Comparison of ENCODE assay signal across 16 cellular contexts in the genomic region with DNA sequence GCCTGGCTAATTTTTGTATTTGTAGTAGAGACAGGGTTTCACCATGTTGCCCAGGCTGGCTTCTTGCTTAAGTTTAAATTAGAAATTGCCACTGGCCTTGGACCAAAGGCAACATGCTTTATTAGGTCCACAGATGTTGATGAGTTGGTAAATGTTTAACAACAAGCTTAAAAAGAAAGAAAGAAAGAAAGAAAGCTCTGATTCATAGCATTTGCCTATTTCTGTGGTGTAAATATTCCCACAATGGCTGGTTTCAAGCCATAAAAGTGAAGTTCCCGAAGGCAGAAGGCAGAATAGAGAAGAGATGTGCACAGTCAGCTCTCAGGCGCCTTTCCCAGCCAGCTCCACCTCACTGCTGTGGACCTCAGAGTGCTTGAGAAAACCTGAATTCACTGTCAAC. TPM values are rescaled to one million over a fixed set of nuclear protein-coding genes. Genes with fewer than 3 reads are reported as not detected.
A peak's percentile ranks its signal among the peaks of the same experiment; 100 is the strongest.
DNase-seq lines count a peak whose midpoint lies in the region; ATAC-seq, FAIRE-seq and TF ChIP-seq lines count a peak whose summit lies in the region.
"Had no signal": no experiment of that assay in that cellular context is flagged by ENCODE, and none has a peak within 500 bp of the region (broad histone marks: within the 10 kb centered on the region; RNA-seq: fewer than 3 reads in every experiment).

No MANE protein-coding gene starts in this region.

- no peaks in the 10 kb centered on the region for H4K20me1 ChIP-seq in BLaER1 treated with 17β-estradiol and CSF1 and Interleukin-3, amounts not matched to agents 10 nM and 100 nM
- H4K20me1 ChIP-seq in PC-9 (ENCODE audit: insufficient read depth) (no peaks in the 10 kb centered on the region), HepG2 (ENCODE audit: insufficient read depth, low read length) (no peaks in the 10 kb centered on the region)

- no peaks in the 10 kb centered on the region for H3K9me2 ChIP-seq in PC-9 (ENCODE audit: insufficient read depth)

- peak overlapping the region; percentile 29 to 97 (median 88); a peak in 21 of 22 replicates for H3K27ac ChIP-seq in BLaER1 treated with 17β-estradiol and CSF1 and Interleukin-3, amounts not matched to agents 10 nM and 100 nM
- H3K27ac ChIP-seq in PC-9 (0 out of 2 replicates have a peak overlapping the region, but pooled peaks have one; percentile 37), HepG2 (ENCODE audit: extremely low read length, insufficient read depth, low read length) (no peak overlapping the region)

- in situ Hi-C loops in HepG2 (cut with HindIII; ENCODE audit: extremely low pct_ligation_motif_present, low pct_unique_long_range_greater_than_20kb), result no loop called here

- peak overlapping the region in 8 of 11 experiments; percentile 10 to 89 (median 76); a peak in 14 of 22 replicates for H3K4me2 ChIP-seq in BLaER1 treated with 17β-estradiol and CSF1 and Interleukin-3, amounts not matched to agents 10 nM and 100 nM
- H3K4me2 ChIP-seq in PC-9, result peak overlapping the region; percentile 57; the same call in 1 of the 2 replicates
- H3K4me2 ChIP-seq in HepG2 (ENCODE audit: low read depth, low read length), result 0 out of 2 replicates have a peak overlapping the region, but pooled peaks have one; percentile 3
- H3K4me2 ChIP-seq: A549 had no signal

- intact Hi-C loops in PC-9 (cut with micrococcal nuclease; ENCODE audit: unreplicated experiment), result no loop called here
- intact Hi-C loops in HepG2 (cut with micrococcal nuclease; ENCODE audit: unreplicated experiment), result no loop called here

- 7% methylated on average over 2 of the region's 2 CpGs for WGBS in HepG2 (ENCODE audit: low lambda C conversion rate)

- no peak for TF ChIP-seq EP300 in HepG2 (IDR thresholded peaks at IDR 0.05; ENCODE audit: low read depth in 2 of 2, low read length in 2 of 2)
- TF ChIP-seq EP300 in HepG2 (CRISPR knock-in tag; IDR thresholded peaks at IDR 0.05; ENCODE audit: borderline replicate concordance), result no peak

- ATAC-seq in HepG2 (no peak; the same call in 2 of the 3 replicates), GM18502 (IDR thresholded peaks at IDR 0.05; ENCODE audit: poor library complexity, unreplicated experiment) (no peak)

- no peak overlapping the region for H2AFZ ChIP-seq in PC-9
- H2AFZ ChIP-seq in HepG2 (ENCODE audit: low read length), result no peak overlapping the region

- peaks cover 0 to 94% (median 43%) of the 10 kb centered on the region in 10 experiments; a peak in 14 of 20 replicates for H3K4me1 ChIP-seq in BLaER1 treated with 17β-estradiol and CSF1 and Interleukin-3, amounts not matched to agents 10 nM and 100 nM
- peaks cover 26% of the 10 kb centered on the region for H3K4me1 ChIP-seq in PC-9 (replicated peaks; ENCODE audit: insufficient read depth)
- H3K4me1 ChIP-seq in HepG2 (ENCODE audit: insufficient read depth, low read length), result peaks cover 12% of the 10 kb centered on the region; the same call in 1 of the 2 replicates
- H3K4me1 ChIP-seq: A549 had no signal

- POLR2A ChIA-PET in PC-9 (lab: Charles Lee; ENCODE audit: unreplicated experiment) (no interaction called here), HepG2 (lab: Yijun Ruan, JAX) (no interaction called here)

- H3K27me3 ChIP-seq in BLaER1 treated with 17β-estradiol and CSF1 and Interleukin-3, amounts not matched to agents 10 nM and 100 nM, result no peaks in the 10 kb centered on the region
- no peaks in the 10 kb centered on the region for H3K27me3 ChIP-seq in PC-9 (ENCODE audit: insufficient read depth, low read depth)
- no peaks in the 10 kb centered on the region; a peak in 2 of 5 replicates for H3K27me3 ChIP-seq in HepG2 (ENCODE audit: control insufficient read depth in 1 of 2, insufficient read depth in 2 of 2, low read length in 2 of 2)

- CTCF ChIA-PET in PC-9 (lab: Charles Lee) (no interaction called here), HepG2 (lab: Yijun Ruan, JAX; ENCODE audit: low intra/inter-chr PET ratio, low total read pairs) (no interaction called here)

- TF ChIP-seq POLR2A in HepG2 (IDR thresholded peaks at IDR 0.05; ENCODE audit: insufficient read depth in 1 of 2, low read depth in 2 of 2, low read length in 2 of 2), result no peak

- BruUV-seq in PC-9 (replicated peaks; lab: Mats Ljungman, UMichigan) (no TSS peak), HepG2 (replicated peaks; lab: Mats Ljungman, UMichigan) (no TSS peak)

- TF ChIP-seq RAD21 in HepG2 (CRISPR knock-in tag; IDR thresholded peaks at IDR 0.05), result no peak

- H3F3A ChIP-seq in PC-9 (ENCODE audit: insufficient read depth, low read depth), result no peaks in the 10 kb centered on the region; the same call in 1 of the 2 replicates

- no peak for FAIRE-seq in HepG2 (lab: Jason Lieb, UNC)
- FAIRE-seq: A549, GM18507 had no signal

- H3K9ac ChIP-seq in BLaER1 treated with 17β-estradiol and CSF1 and Interleukin-3, amounts not matched to agents 10 nM and 100 nM, result peak overlapping the region in 8 of 11 experiments; percentile 52 to 85 (median 77); a peak in 14 of 22 replicates
- no peak overlapping the region for H3K9ac ChIP-seq in HepG2 (ENCODE audit: insufficient read depth, low read depth, low read length)

- H3K9me3 ChIP-seq in BLaER1 treated with 17β-estradiol and CSF1 and Interleukin-3, amounts not matched to agents 10 nM and 100 nM (replicated peaks in 1 of 11), result peaks cover 5 to 43% (median 18%) of the 10 kb centered on the region in 11 experiments
- no peaks in the 10 kb centered on the region for H3K9me3 ChIP-seq in PC-9 (ENCODE audit: insufficient read depth, low read depth)
- no peaks in the 10 kb centered on the region for H3K9me3 ChIP-seq in HepG2 (ENCODE audit: low read length)
- H3K9me3 ChIP-seq: A549 had no signal

- H3K36me3 ChIP-seq in BLaER1 treated with 17β-estradiol and CSF1 and Interleukin-3, amounts not matched to agents 10 nM and 100 nM, result peaks cover 0 to 30% (median 0%) of the 10 kb centered on the region in 11 experiments; a peak in 6 of 22 replicates
- H3K36me3 ChIP-seq in PC-9 (ENCODE audit: low read depth), result no peaks in the 10 kb centered on the region
- H3K36me3 ChIP-seq in HepG2 (replicated peaks in 1 of 2; ENCODE audit: control insufficient read depth in 1 of 2, insufficient read depth in 2 of 2, low read length in 2 of 2), result no peaks in the 10 kb centered on the region

- TF ChIP-seq CTCF in AG09309 (IDR thresholded peaks at IDR 0.05; ENCODE audit: control insufficient read depth, insufficient read depth, low read depth, low read length, missing control alignments) (no peak), PC-9 (conservative IDR thresholded peaks at IDR 0.05) (no peak), HepG2 (CRISPR knock-in tag; IDR thresholded peaks at IDR 0.05) (no peak)

- DNase-seq in AG09309 (ENCODE audit: low read depth) (peak; percentile 1), PC-9 (no peak), HepG2 (ENCODE audit: low spot score) (no peak), UCSD-AML1 (lab: John Stamatoyannopoulos, UW; ENCODE audit: unreplicated experiment) (no peak)
- no peak for DNase-seq in stimulated activated CD4-positive, alpha-beta T cell treated with anti-CD3 and anti-CD28 coated beads, Interleukin-1b, Interleukin-23, amount 100 ng/mL, for 48 hours
- DNase-seq: Calu3; CD4-positive, alpha-beta T cell; DMS 273 treated with DMSO at 0.1 percent for 48 hours; GOT3; H9 had no signal

- H3K79me2 ChIP-seq in PC-9 (ENCODE audit: low read depth) (no peaks in the 10 kb centered on the region), HepG2 (ENCODE audit: insufficient read depth, low read length) (no peaks in the 10 kb centered on the region)

- H3K4me3 ChIP-seq in AG09309 (ENCODE audit: control insufficient read depth, low read depth, low read length) (no peak overlapping the region), PC-9 (no peak overlapping the region), HepG2 (replicated peaks in 1 of 3; ENCODE audit: insufficient read depth in 1 of 3, low read depth in 2 of 3, low read length in 3 of 3) (no peak overlapping the region)
- peak overlapping the region in 2 of 10 experiments; percentile 3 to 22; a peak in 3 of 20 replicates for H3K4me3 ChIP-seq in BLaER1 treated with 17β-estradiol and CSF1 and Interleukin-3, amounts not matched to agents 10 nM and 100 nM
- H3K4me3 ChIP-seq: A549 had no signal

TF ChIP-seq in HepG2, 621 proteins besides CTCF, POLR2A, EP300 and RAD21:
- 0 out of 4 replicates have a peak, but pooled peaks have one; percentile 2 to 7 for TF ChIP-seq MAFK (conservative IDR thresholded peaks at IDR 0.05 in 1 of 2, IDR thresholded peaks at IDR 0.05 in 1 of 2; ENCODE audit: low read length in 2 of 2)
- TF ChIP-seq GATAD1 (CRISPR knock-in tag; IDR thresholded peaks at IDR 0.05), result no peak
- no peak for TF ChIP-seq SOX13 (IDR thresholded peaks at IDR 0.05)
- 0 out of 4 replicates have a peak, but pooled peaks of 1 of the 2 experiments have one; percentile 6 for TF ChIP-seq SOX13 (CRISPR knock-in tag; conservative IDR thresholded peaks at IDR 0.05 in 1 of 2, IDR thresholded peaks at IDR 0.05 in 1 of 2)
TF ChIP-seq in HepG2: peak in this region for 2.

RNA-seq across cellular contexts. Expression of a gene that starts 26.4 kb away (rescaled TPM):
- total RNA-seq in PC-9 (2021), result not detected in 2 replicates
- 0.29 and 0.31 TPM in 2 replicates for total RNA-seq in HepG2 (2016; rRNA removed; fragmentation: Illumina TruSeq; extraction: Trizol)
- total RNA-seq in HepG2 (2016; cell fraction: cytosol; rRNA removed; fragmentation: Illumina TruSeq; extraction: Trizol; ENCODE audit: low read depth), result 0.10 TPM in 1 of 2 replicates, not detected in the other
- total RNA-seq in HepG2 (2016; cell fraction: insoluble cytoplasmic fraction; rRNA removed; fragmentation: Illumina TruSeq; extraction: Trizol), result 0.39 and 0.54 TPM in 2 replicates
- 0.19 and 0.34 TPM in 2 replicates for total RNA-seq in HepG2 (2016; cell fraction: membrane; rRNA removed; fragmentation: Illumina TruSeq; extraction: Trizol)
- 0.38 and 0.56 TPM in 2 replicates for total RNA-seq in HepG2 (2016; cell fraction: nucleus; rRNA removed; fragmentation: Illumina TruSeq; extraction: Trizol)
- polyA plus RNA-seq in HepG2 (2011; rRNA removed), result 0.08 and 0.10 TPM in 2 replicates
- polyA plus RNA-seq in HepG2 (2011; cell fraction: cytosol; rRNA removed), result 0.04 and 0.05 TPM in 2 replicates
- polyA plus RNA-seq in HepG2 (2011; cell fraction: nucleus; rRNA removed), result 0.05 TPM in 1 of 2 replicates, not detected in the other
- 0.05 TPM in 1 of 2 replicates, not detected in the other for polyA plus RNA-seq in HepG2 (2012)
- 0.07 and 0.10 TPM in 2 replicates for polyA plus RNA-seq in HepG2 (2016; cell fraction: cytosol; fragmentation: Illumina TruSeq; extraction: Trizol; ENCODE audit: low read depth)
- polyA plus RNA-seq in HepG2 (2016; cell fraction: insoluble cytoplasmic fraction; fragmentation: Illumina TruSeq; extraction: Trizol; ENCODE audit: low read depth), result 0.37 and 0.48 TPM in 2 replicates
- 0.09 and 0.12 TPM in 2 replicates for polyA plus RNA-seq in HepG2 (2016; cell fraction: membrane; fragmentation: Illumina TruSeq; extraction: Trizol; ENCODE audit: low read depth)
- 0.42 and 0.76 TPM in 2 replicates for polyA plus RNA-seq in HepG2 (2016; cell fraction: nucleus; fragmentation: Illumina TruSeq; extraction: Trizol; ENCODE audit: insufficient read depth, low read depth)
- 0.18 TPM in 1 of 2 replicates, not detected in the other for polyA minus RNA-seq in HepG2 (2011; rRNA and poly(A)+ RNA removed; ENCODE audit: low replicate concordance)
- not detected in 2 replicates for polyA minus RNA-seq in HepG2 (2011; cell fraction: cytosol; rRNA and poly(A)+ RNA removed)
- polyA minus RNA-seq in HepG2 (2011; cell fraction: nucleus; rRNA and poly(A)+ RNA removed), result not detected in 2 replicates
- total RNA-seq: Calu3; CD4-positive, alpha-beta T cell had no signal
- polyA plus RNA-seq: A549, AG04450, BJ had no signal

Comparison
In these comparisons a context has a peak if more than half of its experiments do, and no peak if none do; other contexts are left out.
1. H3K4me2 ChIP-seq: peak in every context shown above with its lines; median percentile 76 in BLaER1 treated with 17β-estradiol and CSF1 and Interleukin-3, amounts not matched to agents 10 nM and 100 nM; 57 in PC-9; 3 in HepG2.